In genomic region chr2:6826081-6826913, GRCh38 we compare ENCODE assay signal across 8 cellular contexts. TPM values are rescaled to one million over a fixed set of nuclear protein-coding genes. Genes with fewer than 3 reads are reported as not detected.
A peak's percentile ranks its signal among the peaks of the same experiment; 100 is the strongest.
DNase-seq lines count a peak whose midpoint lies in the region; ATAC-seq and TF ChIP-seq lines count a peak whose summit lies in the region.

No MANE protein-coding gene starts in this region.

- H3K36me3 ChIP-seq in GM06990 (ENCODE audit: control insufficient read depth, insufficient read depth, low read length) (no peaks in the 10 kb centered on the region), liver (ENCODE audit: control insufficient read depth in 4 of 4, insufficient read depth in 3 of 4, low read depth in 1 of 4, low read length in 3 of 4) (no peaks in the 10 kb centered on the region)

- H3K4me3 ChIP-seq in GM06990 (replicated peaks; ENCODE audit: low read depth, low read length) (no peak overlapping the region), liver (ENCODE audit: low read depth in 1 of 3, low read length in 3 of 3) (no peak overlapping the region)

- WGBS in liver, result 39% methylated on average over 4 of the region's 4 CpGs

- peak; percentile 68 to 84 for TF ChIP-seq RAD21 in liver (IDR thresholded peaks at IDR 0.05)

- H3K4me1 ChIP-seq in liver (ENCODE audit: control insufficient read depth in 4 of 4, insufficient read depth in 4 of 4, low read length in 3 of 4), result no peaks in the 10 kb centered on the region

- no peak overlapping the region for H3K27ac ChIP-seq in liver (ENCODE audit: low read depth in 1 of 2, low read length in 2 of 2)

- DNase-seq in GM06990 (ENCODE audit: extremely low read depth, insufficient read length), result no peak
- DNase-seq in HUDEP-2 (lab: John Stamatoyannopoulos, UW; ENCODE audit: unreplicated experiment in 76 of 76), result peak in 62 of 76 experiments; percentile 4 to 79 (median 45)
- DNase-seq in SW 1271 (lab: John Stamatoyannopoulos, UW), result peak; percentile 6 to 60
- peak; percentile 31 for DNase-seq in astrocyte of the hippocampus (ENCODE audit: low read depth, low spot score)
- DNase-seq in stimulated activated CD8-positive, alpha-beta memory T cell treated with anti-CD3 and anti-CD28 coated beads, Interleukin-7, amount 100 ng/mL, for 24 hours (ENCODE audit: low read depth), result peak; percentile 21
- DNase-seq in HCEC 1CT, result no peak

- H3K27me3 ChIP-seq in GM06990 (replicated peaks; ENCODE audit: control insufficient read depth, insufficient read depth, low read length) (no peaks in the 10 kb centered on the region), liver (ENCODE audit: control insufficient read depth in 4 of 4, insufficient read depth in 4 of 4, low read length in 3 of 4) (no peaks in the 10 kb centered on the region)

- H3K9ac ChIP-seq in liver (ENCODE audit: low read depth in 1 of 2, low read length in 2 of 2), result no peak overlapping the region

- peak; percentile 97 for ATAC-seq in GM21528 (IDR thresholded peaks at IDR 0.05; ENCODE audit: low FRiP score, unreplicated experiment)

- peaks cover 0 to 6% (median under 1%) of the 10 kb centered on the region in 4 donors for H3K9me3 ChIP-seq in liver (ENCODE audit: control insufficient read depth in 4 of 4, low read length in 3 of 4)

- TF ChIP-seq CTCF in GM06990 (IDR thresholded peaks at IDR 0.05; ENCODE audit: insufficient read depth, low read length, poor library complexity, severe bottlenecking) (peak; percentile 72), liver (IDR thresholded peaks at IDR 0.05; ENCODE audit: low read depth, low read length, missing input control) (peak; percentile 55)

TF ChIP-seq in liver, 16 proteins besides CTCF, POLR2A, EP300 and RAD21:
- TF ChIP-seq HNF4A (conservative IDR thresholded peaks at IDR 0.05) (no peak), NR2F2 (IDR thresholded peaks at IDR 0.05) (no peak), TAF1 (conservative IDR thresholded peaks at IDR 0.05) (no peak), SP1 (IDR thresholded peaks at IDR 0.05) (no peak), REST (IDR thresholded peaks at IDR 0.05) (no peak), JUND (IDR thresholded peaks at IDR 0.05) (no peak), FOXA1 (IDR thresholded peaks at IDR 0.05) (no peak), YY1 (IDR thresholded peaks at IDR 0.05) (no peak), RXRA (IDR thresholded peaks at IDR 0.05) (no peak), GABPA (IDR thresholded peaks at IDR 0.05 in 1 of 2, conservative IDR thresholded peaks at IDR 0.05 in 1 of 2) (no peak), EGR1 (IDR thresholded peaks at IDR 0.05; ENCODE audit: low read depth in 2 of 2) (no peak), HNF4G (IDR thresholded peaks at IDR 0.05) (no peak), FOXA2 (IDR thresholded peaks at IDR 0.05) (no peak), MAX (IDR thresholded peaks at IDR 0.05) (no peak), ZBTB33 (IDR thresholded peaks at IDR 0.05) (no peak)
- TF ChIP-seq, protein P1, sequence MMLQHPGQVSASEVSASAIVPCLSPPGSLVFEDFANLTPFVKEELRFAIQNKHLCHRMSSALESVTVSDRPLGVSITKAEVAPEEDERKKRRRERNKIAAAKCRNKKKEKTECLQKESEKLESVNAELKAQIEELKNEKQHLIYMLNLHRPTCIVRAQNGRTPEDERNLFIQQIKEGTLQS (IDR thresholded peaks at IDR 0.05), result no peak

RNA-seq across cellular contexts. Expression of gene CMPK2, which starts 39.4 kb away (rescaled TPM):
- 10 to 100 TPM in 1 of 2 donors, 1 to 10 TPM in 1; 4.6 to 41.7 TPM for total RNA-seq in liver
- polyA plus RNA-seq in liver, result 1 to 10 TPM; 2.9 to 3.8 TPM

RNA-seq across cellular contexts. Expression of gene RSAD2, which starts 51.3 kb away (rescaled TPM):
- 10 to 100 TPM in 1 of 2 donors, 1 to 10 TPM in 1; 1.7 to 15.9 TPM for total RNA-seq in liver
- 1 to 10 TPM; 1.3 to 2.1 TPM for polyA plus RNA-seq in liver

Comparison
In these comparisons a context has a peak if more than half of its experiments do, and no peak if none do; other contexts are left out.
1. DNase-seq: peak in HUDEP-2 (62 of 76), SW 1271 (2 of 2), astrocyte of the hippocampus (single experiment) and stimulated activated CD8-positive, alpha-beta memory T cell treated with anti-CD3 and anti-CD28 coated beads, Interleukin-7, amount 100 ng/mL, for 24 hours (single experiment); none in GM06990 (single experiment) and HCEC 1CT (single experiment).